Comparison of ENCODE assay signal across 11 cellular contexts in the genomic region with DNA sequence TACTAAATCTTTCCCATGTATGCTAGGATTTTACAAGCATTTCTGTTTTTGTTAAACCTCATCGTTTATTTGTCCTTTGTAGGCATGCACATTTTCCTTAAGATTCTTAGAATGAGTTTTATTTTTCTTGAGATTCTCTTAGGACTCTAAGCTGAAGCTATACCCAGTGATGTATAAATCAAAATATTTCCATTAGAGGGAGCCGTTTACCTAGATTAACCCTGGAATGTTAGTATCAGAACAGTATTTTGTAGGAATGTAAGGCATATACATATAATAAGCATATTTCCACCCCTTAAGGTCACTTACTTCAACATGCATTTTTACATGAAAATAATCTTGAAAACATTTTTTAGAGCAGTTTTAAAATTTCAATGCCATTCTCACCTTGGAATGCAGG. TPM values are rescaled to one million over a fixed set of nuclear protein-coding genes. Genes with fewer than 3 reads are reported as not detected.
A peak's percentile ranks its signal among the peaks of the same experiment; 100 is the strongest.
DNase-seq lines count a peak whose midpoint lies in the region; ATAC-seq and TF ChIP-seq lines count a peak whose summit lies in the region.
"Had no signal": no experiment of that assay in that cellular context is flagged by ENCODE, and none has a peak within 500 bp of the region (broad histone marks: within the 10 kb centered on the region; RNA-seq: fewer than 3 reads in every experiment).

No MANE protein-coding gene starts in this region.

- H3K4me3 ChIP-seq in choroid plexus epithelial cell (ENCODE audit: low read depth, low read length) (no peak overlapping the region), sigmoid colon (no peak overlapping the region)
- H3K4me3 ChIP-seq: BLaER1, gastroesophageal sphincter had no signal

- no peaks in the 10 kb centered on the region for H3K9me3 ChIP-seq in sigmoid colon
- H3K9me3 ChIP-seq: gastroesophageal sphincter had no signal

- peaks cover 0 to 5% (median 0%) of the 10 kb centered on the region in 4 donors for H3K4me1 ChIP-seq in sigmoid colon
- H3K4me1 ChIP-seq: BLaER1, gastroesophageal sphincter had no signal

- WGBS in sigmoid colon, 2 donors, result 4 to 10% methylated on average over 2 of the region's 2 CpGs

- intact Hi-C loops in sigmoid colon (cut with DNase I), result no loop called here

- H3K27ac Mint-ChIP-seq in neural crest cell (ENCODE audit: unreplicated experiment), result no peak overlapping the region

- no peak for TF ChIP-seq EP300 in sigmoid colon (IDR thresholded peaks at IDR 0.05)

- no peak for ATAC-seq in HG03442 (IDR thresholded peaks at IDR 0.05; ENCODE audit: unreplicated experiment)
- ATAC-seq: gastroesophageal sphincter had no signal

- no peaks in the 10 kb centered on the region for H3K36me3 ChIP-seq in sigmoid colon
- H3K36me3 ChIP-seq: BLaER1, gastroesophageal sphincter had no signal

- H3K9me3 Mint-ChIP-seq in neural crest cell, result no peaks in the 10 kb centered on the region

- TF ChIP-seq CTCF in choroid plexus epithelial cell (conservative IDR thresholded peaks at IDR 0.05; ENCODE audit: low read depth, low read length), result peak; percentile 33
- TF ChIP-seq CTCF in neural crest cell (conservative IDR thresholded peaks at IDR 0.05), result peak; percentile 61
- peak in 1 of 4 experiments; percentile 18 for TF ChIP-seq CTCF in sigmoid colon (IDR thresholded peaks at IDR 0.05)

- no peaks in the 10 kb centered on the region for H3K27me3 ChIP-seq in sigmoid colon
- H3K27me3 ChIP-seq: BLaER1, gastroesophageal sphincter had no signal

- H3K27ac ChIP-seq in sigmoid colon, result no peak overlapping the region
- H3K27ac ChIP-seq: BLaER1, gastroesophageal sphincter had no signal

- TF ChIP-seq POLR2A in sigmoid colon (IDR thresholded peaks at IDR 0.05), result no peak

- DNase-seq in NCI-H1417 (lab: John Stamatoyannopoulos, UW) (peak in 2 of 3 experiments; percentile 7 to 49), NCI-H1417 treated with DMSO at 0.1 percent for 48 hours (lab: John Stamatoyannopoulos, UW) (no peak), NCI-H1694 treated with DMSO at 0.1 percent for 48 hours (lab: John Stamatoyannopoulos, UW) (peak; percentile 28), choroid plexus epithelial cell (ENCODE audit: low read depth) (peak; percentile 62), neural crest cell (ENCODE audit: low read depth, low spot score) (no peak), sigmoid colon (no peak)
- no peak for DNase-seq in activated CD4-positive, alpha-beta T cell treated with anti-CD3 and anti-CD28 coated beads for 4 hours
- DNase-seq: activated CD4-positive, CD25-positive, alpha-beta regulatory T cell had no signal

- H3K27me3 Mint-ChIP-seq in neural crest cell (ENCODE audit: low read depth), result no peaks in the 10 kb centered on the region

- H3K4me3 Mint-ChIP-seq in neural crest cell, result no peak overlapping the region

- peaks cover 3% of the 10 kb centered on the region for H3K36me3 Mint-ChIP-seq in neural crest cell (ENCODE audit: low read depth)

- H3K4me1 Mint-ChIP-seq in neural crest cell, result no peaks in the 10 kb centered on the region

RNA-seq across cellular contexts. Expression of a gene that starts 35.2 kb away (rescaled TPM):
- total RNA-seq in neural crest cell (11.1 and 14.6 TPM in 2 replicates), sigmoid colon (10 to 100 TPM; 36.0 to 40.3 (median 38.3) TPM)
- 10 to 100 TPM in 2 of 3 donors, 1 to 10 TPM in 1; 9.5 to 17.8 (median 15.6) TPM for polyA plus RNA-seq in sigmoid colon

Comparison
In these comparisons a context has a peak if more than half of its experiments do, and no peak if none do; other contexts are left out.
1. DNase-seq: peak in NCI-H1417 (2 of 3), NCI-H1694 treated with DMSO at 0.1 percent for 48 hours (single experiment) and choroid plexus epithelial cell (single experiment); none in NCI-H1417 treated with DMSO at 0.1 percent for 48 hours (single experiment), neural crest cell (single experiment), activated CD4-positive, alpha-beta T cell treated with anti-CD3 and anti-CD28 coated beads for 4 hours (0 of 2) and sigmoid colon (single experiment).